1 cellular context compared by ENCODE assay signal in genomic region chr7:127650842-127651555, GRCh38.
TF ChIP-seq lines count a peak whose summit lies in the region.

No MANE protein-coding gene starts in this region.

TF ChIP-seq in K562, 482 proteins besides CTCF, POLR2A, EP300 and RAD21 (continued from another document and continues in another):
- TF ChIP-seq, protein P1, sequence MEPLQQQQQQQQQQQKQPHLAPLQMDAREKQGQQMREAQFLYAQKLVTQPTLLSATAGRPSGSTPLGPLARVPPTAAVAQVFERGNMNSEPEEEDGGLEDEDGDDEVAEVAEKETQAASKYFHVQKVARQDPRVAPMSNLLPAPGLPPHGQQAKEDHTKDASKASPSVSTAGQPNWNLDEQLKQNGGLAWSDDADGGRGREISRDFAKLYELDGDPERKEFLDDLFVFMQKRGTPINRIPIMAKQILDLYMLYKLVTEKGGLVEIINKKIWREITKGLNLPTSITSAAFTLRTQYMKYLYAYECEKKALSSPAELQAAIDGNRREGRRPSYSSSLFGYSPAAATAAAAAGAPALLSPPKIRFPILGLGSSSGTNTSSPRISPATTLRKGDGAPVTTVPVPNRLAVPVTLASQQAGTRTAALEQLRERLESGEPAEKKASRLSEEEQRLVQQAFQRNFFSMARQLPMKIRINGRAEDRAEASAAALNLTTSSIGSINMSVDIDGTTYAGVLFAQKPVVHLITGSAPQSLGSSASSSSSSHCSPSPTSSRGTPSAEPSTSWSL (CRISPR knock-in tag; IDR thresholded peaks at IDR 0.05; ENCODE audit: borderline replicate concordance): no peak
- TF ChIP-seq ZNF445 (CRISPR knock-in tag; IDR thresholded peaks at IDR 0.05; ENCODE audit: low read depth) (peak; percentile 67; the same call in 1 of the 2 replicates), ZNF707 (CRISPR knock-in tag; conservative IDR thresholded peaks at IDR 0.05) (0 out of 2 replicates have a peak, but pooled peaks have one; percentile 42), ZNF408 (CRISPR knock-in tag; IDR thresholded peaks at IDR 0.05; ENCODE audit: low read depth) (no peak), FOXP4 (CRISPR knock-in tag; IDR thresholded peaks at IDR 0.05; ENCODE audit: borderline replicate concordance) (no peak; the same call in 1 of the 2 replicates), ZNF395 (CRISPR knock-in tag; IDR thresholded peaks at IDR 0.05) (0 out of 2 replicates have a peak, but pooled peaks have one; percentile 77), ZNF740 (CRISPR knock-in tag; IDR thresholded peaks at IDR 0.05) (no peak; the same call in 1 of the 2 replicates), ZNF740 (tag; IDR thresholded peaks at IDR 0.05) (peak in 1 of 2 experiments; percentile 70; a peak in 2 of 4 replicates), KDM5B (IDR thresholded peaks at IDR 0.05; ENCODE audit: insufficient replicate concordance, low read depth, low read length) (peak; percentile 20), ZNF197 (CRISPR knock-in tag; IDR thresholded peaks at IDR 0.05; ENCODE audit: low read depth) (peak; percentile 52; the same call in 1 of the 2 replicates), ZNF512 (tag; IDR thresholded peaks at IDR 0.05) (no peak), ZNF239 (CRISPR knock-in tag; IDR thresholded peaks at IDR 0.05) (no peak), ZNF263 (CRISPR knock-in tag; IDR thresholded peaks at IDR 0.05; ENCODE audit: borderline replicate concordance) (peak; percentile 54; the same call in 1 of the 2 replicates), PTRF (tag; IDR thresholded peaks at IDR 0.05) (0 out of 2 replicates have a peak, but pooled peaks have one; percentile 21), ARID1B (IDR thresholded peaks at IDR 0.05) (no peak), ARHGAP35 (IDR thresholded peaks at IDR 0.05; ENCODE audit: partially characterized antibody) (no peak), HCFC1 (IDR thresholded peaks at IDR 0.05; ENCODE audit: low read depth, low read length) (no peak), FOXP1 (CRISPR knock-in tag; IDR thresholded peaks at IDR 0.05) (0 out of 2 replicates have a peak, but pooled peaks have one; percentile 65), NCOA6 (IDR thresholded peaks at IDR 0.05) (no peak), ARID3A (IDR thresholded peaks at IDR 0.05; ENCODE audit: borderline replicate concordance, low read depth, low read length) (0 out of 2 replicates have a peak, but pooled peaks have one; percentile 11), SMC3 (conservative IDR thresholded peaks at IDR 0.05; ENCODE audit: insufficient read depth, low read depth, low read length) (0 out of 2 replicates have a peak, but pooled peaks have one; percentile 2), NFE2L1 (tag; IDR thresholded peaks at IDR 0.05; ENCODE audit: borderline replicate concordance, low read depth) (no peak), ZBED1 (IDR thresholded peaks at IDR 0.05) (no peak), CEBPG (CRISPR knock-in tag; IDR thresholded peaks at IDR 0.05) (peak; percentile 53; the same call in 1 of the 2 replicates), CEBPG (tag; conservative IDR thresholded peaks at IDR 0.05 in 1 of 2, IDR thresholded peaks at IDR 0.05 in 1 of 2) (peak in 1 of 2 experiments; percentile 7; a peak in 2 of 4 replicates), NEUROD1 (IDR thresholded peaks at IDR 0.05; ENCODE audit: borderline replicate concordance, low read depth, low read length, partially characterized antibody) (no peak), CHD1 (IDR thresholded peaks at IDR 0.05; ENCODE audit: low read length) (peak; percentile 81), ZNF431 (CRISPR knock-in tag; IDR thresholded peaks at IDR 0.05) (no peak), ETV6 (IDR thresholded peaks at IDR 0.05; ENCODE audit: borderline replicate concordance in 1 of 2, low read depth in 2 of 2, low read length in 1 of 2) (0 out of 4 replicates have a peak, but pooled peaks of 1 of the 2 experiments have one; percentile 10), ETV6 (CRISPR knock-in tag; IDR thresholded peaks at IDR 0.05; ENCODE audit: borderline replicate concordance) (no peak), CC2D1A (IDR thresholded peaks at IDR 0.05) (no peak), BACH1 (tag; IDR thresholded peaks at IDR 0.05) (0 out of 2 replicates have a peak, but pooled peaks have one; percentile 50), NFATC3 (IDR thresholded peaks at IDR 0.05) (0 out of 2 replicates have a peak, but pooled peaks have one; percentile 60), PCBP2 (IDR thresholded peaks at IDR 0.05; ENCODE audit: low read depth, low read length, poor library complexity, severe bottlenecking) (no peak), ZSCAN29 (IDR thresholded peaks at IDR 0.05) (0 out of 2 replicates have a peak, but pooled peaks have one; percentile 45), XRCC5 (IDR thresholded peaks at IDR 0.05; ENCODE audit: low read depth, low read length) (no peak)
- TF ChIP-seq, protein P2, sequence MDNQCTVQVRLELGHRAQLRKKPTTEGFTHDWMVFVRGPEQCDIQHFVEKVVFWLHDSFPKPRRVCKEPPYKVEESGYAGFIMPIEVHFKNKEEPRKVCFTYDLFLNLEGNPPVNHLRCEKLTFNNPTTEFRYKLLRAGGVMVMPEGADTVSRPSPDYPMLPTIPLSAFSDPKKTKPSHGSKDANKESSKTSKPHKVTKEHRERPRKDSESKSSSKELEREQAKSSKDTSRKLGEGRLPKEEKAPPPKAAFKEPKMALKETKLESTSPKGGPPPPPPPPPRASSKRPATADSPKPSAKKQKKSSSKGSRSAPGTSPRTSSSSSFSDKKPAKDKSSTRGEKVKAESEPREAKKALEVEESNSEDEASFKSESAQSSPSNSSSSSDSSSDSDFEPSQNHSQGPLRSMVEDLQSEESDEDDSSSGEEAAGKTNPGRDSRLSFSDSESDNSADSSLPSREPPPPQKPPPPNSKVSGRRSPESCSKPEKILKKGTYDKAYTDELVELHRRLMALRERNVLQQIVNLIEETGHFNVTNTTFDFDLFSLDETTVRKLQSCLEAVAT (IDR thresholded peaks at IDR 0.05): peak in 1 of 2 experiments; percentile 93; a peak in 2 of 4 replicates
- TF ChIP-seq, protein P3, sequence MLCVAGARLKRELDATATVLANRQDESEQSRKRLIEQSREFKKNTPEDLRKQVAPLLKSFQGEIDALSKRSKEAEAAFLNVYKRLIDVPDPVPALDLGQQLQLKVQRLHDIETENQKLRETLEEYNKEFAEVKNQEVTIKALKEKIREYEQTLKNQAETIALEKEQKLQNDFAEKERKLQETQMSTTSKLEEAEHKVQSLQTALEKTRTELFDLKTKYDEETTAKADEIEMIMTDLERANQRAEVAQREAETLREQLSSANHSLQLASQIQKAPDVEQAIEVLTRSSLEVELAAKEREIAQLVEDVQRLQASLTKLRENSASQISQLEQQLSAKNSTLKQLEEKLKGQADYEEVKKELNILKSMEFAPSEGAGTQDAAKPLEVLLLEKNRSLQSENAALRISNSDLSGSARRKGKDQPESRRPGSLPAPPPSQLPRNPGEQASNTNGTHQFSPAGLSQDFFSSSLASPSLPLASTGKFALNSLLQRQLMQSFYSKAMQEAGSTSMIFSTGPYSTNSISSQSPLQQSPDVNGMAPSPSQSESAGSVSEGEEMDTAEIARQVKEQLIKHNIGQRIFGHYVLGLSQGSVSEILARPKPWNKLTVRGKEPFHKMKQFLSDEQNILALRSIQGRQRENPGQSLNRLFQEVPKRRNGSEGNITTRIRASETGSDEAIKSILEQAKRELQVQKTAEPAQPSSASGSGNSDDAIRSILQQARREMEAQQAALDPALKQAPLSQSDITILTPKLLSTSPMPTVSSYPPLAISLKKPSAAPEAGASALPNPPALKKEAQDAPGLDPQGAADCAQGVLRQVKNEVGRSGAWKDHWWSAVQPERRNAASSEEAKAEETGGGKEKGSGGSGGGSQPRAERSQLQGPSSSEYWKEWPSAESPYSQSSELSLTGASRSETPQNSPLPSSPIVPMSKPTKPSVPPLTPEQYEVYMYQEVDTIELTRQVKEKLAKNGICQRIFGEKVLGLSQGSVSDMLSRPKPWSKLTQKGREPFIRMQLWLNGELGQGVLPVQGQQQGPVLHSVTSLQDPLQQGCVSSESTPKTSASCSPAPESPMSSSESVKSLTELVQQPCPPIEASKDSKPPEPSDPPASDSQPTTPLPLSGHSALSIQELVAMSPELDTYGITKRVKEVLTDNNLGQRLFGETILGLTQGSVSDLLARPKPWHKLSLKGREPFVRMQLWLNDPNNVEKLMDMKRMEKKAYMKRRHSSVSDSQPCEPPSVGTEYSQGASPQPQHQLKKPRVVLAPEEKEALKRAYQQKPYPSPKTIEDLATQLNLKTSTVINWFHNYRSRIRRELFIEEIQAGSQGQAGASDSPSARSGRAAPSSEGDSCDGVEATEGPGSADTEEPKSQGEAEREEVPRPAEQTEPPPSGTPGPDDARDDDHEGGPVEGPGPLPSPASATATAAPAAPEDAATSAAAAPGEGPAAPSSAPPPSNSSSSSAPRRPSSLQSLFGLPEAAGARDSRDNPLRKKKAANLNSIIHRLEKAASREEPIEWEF (CRISPR knock-in tag; IDR thresholded peaks at IDR 0.05): peak; percentile 57; the same call in 1 of the 2 replicates
- TF ChIP-seq, protein P4, sequence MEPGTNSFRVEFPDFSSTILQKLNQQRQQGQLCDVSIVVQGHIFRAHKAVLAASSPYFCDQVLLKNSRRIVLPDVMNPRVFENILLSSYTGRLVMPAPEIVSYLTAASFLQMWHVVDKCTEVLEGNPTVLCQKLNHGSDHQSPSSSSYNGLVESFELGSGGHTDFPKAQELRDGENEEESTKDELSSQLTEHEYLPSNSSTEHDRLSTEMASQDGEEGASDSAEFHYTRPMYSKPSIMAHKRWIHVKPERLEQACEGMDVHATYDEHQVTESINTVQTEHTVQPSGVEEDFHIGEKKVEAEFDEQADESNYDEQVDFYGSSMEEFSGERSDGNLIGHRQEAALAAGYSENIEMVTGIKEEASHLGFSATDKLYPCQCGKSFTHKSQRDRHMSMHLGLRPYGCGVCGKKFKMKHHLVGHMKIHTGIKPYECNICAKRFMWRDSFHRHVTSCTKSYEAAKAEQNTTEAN (CRISPR knock-in tag; IDR thresholded peaks at IDR 0.05): peak; percentile 33; the same call in 1 of the 2 replicates
- TF ChIP-seq, protein P5, sequence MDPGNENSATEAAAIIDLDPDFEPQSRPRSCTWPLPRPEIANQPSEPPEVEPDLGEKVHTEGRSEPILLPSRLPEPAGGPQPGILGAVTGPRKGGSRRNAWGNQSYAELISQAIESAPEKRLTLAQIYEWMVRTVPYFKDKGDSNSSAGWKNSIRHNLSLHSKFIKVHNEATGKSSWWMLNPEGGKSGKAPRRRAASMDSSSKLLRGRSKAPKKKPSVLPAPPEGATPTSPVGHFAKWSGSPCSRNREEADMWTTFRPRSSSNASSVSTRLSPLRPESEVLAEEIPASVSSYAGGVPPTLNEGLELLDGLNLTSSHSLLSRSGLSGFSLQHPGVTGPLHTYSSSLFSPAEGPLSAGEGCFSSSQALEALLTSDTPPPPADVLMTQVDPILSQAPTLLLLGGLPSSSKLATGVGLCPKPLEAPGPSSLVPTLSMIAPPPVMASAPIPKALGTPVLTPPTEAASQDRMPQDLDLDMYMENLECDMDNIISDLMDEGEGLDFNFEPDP (CRISPR knock-in tag; IDR thresholded peaks at IDR 0.05): peak; percentile 64; the same call in 1 of the 2 replicates
